Comparison of ENCODE assay signal across 12 cellular contexts in genomic region chr1:147292012-147292411, GRCh38. TPM values are rescaled to one million over a fixed set of nuclear protein-coding genes. Genes with fewer than 3 reads are reported as not detected.
DNase-seq lines count a peak whose midpoint lies in the region; ATAC-seq, FAIRE-seq and TF ChIP-seq lines count a peak whose summit lies in the region.
"Had no signal": no experiment of that assay in that cellular context is flagged by ENCODE, and none has a peak within 500 bp of the region (broad histone marks: within the 10 kb centered on the region; RNA-seq: fewer than 3 reads in every experiment).

No MANE protein-coding gene starts in this region.

- no peaks in the 10 kb centered on the region for H3K9me3 ChIP-seq in left lung
- no peaks in the 10 kb centered on the region for H3K9me3 ChIP-seq in kidney (ENCODE audit: control insufficient read depth in 1 of 2, low read length in 2 of 2)
- no peaks in the 10 kb centered on the region for H3K9me3 ChIP-seq in thyroid gland

- DNase-seq in AG09319 (ENCODE audit: extremely low read depth, low read depth), result peak; percentile 23
- peak; percentile 25 for DNase-seq in HPDE6-E6E7 (ENCODE audit: extremely low spot score)
- peak; percentile 63 for DNase-seq in brain microvascular endothelial cell
- DNase-seq in left lung, result no peak
- DNase-seq in kidney, result no peak
- DNase-seq in thyroid gland, result no peak
- DNase-seq: activated naive CD8-positive, alpha-beta T cell treated with anti-CD3 and anti-CD28 coated beads, Interleukin-2, amount 10 ng/mL, durations not matched to agents 7 days and 5 days; DMS153; NCI-H2107 had no signal

- TF ChIP-seq CTCF in AG09319 (IDR thresholded peaks at IDR 0.05; ENCODE audit: low read depth, low read length) (no peak), brain microvascular endothelial cell (IDR thresholded peaks at IDR 0.05; ENCODE audit: low read depth, low read length, missing control alignments) (no peak), left lung (IDR thresholded peaks at IDR 0.05) (no peak), kidney (IDR thresholded peaks at IDR 0.05; ENCODE audit: borderline replicate concordance, extremely low read depth, insufficient read depth) (no peak), thyroid gland (IDR thresholded peaks at IDR 0.05) (no peak)

- H3K27ac ChIP-seq in brain microvascular endothelial cell (peak overlapping the region; percentile 99), left lung (no peak overlapping the region), kidney (ENCODE audit: low read depth in 2 of 2, low read length in 2 of 2) (no peak overlapping the region), thyroid gland (no peak overlapping the region)

- WGBS in thyroid gland, 2 donors, result 89 to 96% methylated on average over 4 of the region's 4 CpGs

- TF ChIP-seq POLR2A in thyroid gland (IDR thresholded peaks at IDR 0.05), result no peak

- intact Hi-C loops in left lung (cut with DNase I), result no loop called here
- intact Hi-C loops in kidney (cut with DNase I), result no loop called here
- intact Hi-C loops in thyroid gland (cut with DNase I), result no loop called here

- no peak for FAIRE-seq in kidney (lab: Jason Lieb, UNC)
- FAIRE-seq: frontal cortex had no signal

- no peaks in the 10 kb centered on the region for H3K4me1 ChIP-seq in left lung
- no peaks in the 10 kb centered on the region for H3K4me1 ChIP-seq in kidney (ENCODE audit: control insufficient read depth in 1 of 2, insufficient read depth in 1 of 2, low read depth in 1 of 2, low read length in 2 of 2)
- no peaks in the 10 kb centered on the region for H3K4me1 ChIP-seq in thyroid gland

- H3K9ac ChIP-seq in kidney (ENCODE audit: low read length in 2 of 2), result no peak overlapping the region

- H3K36me3 ChIP-seq in brain microvascular endothelial cell (replicated peaks), result peaks cover 45% of the 10 kb centered on the region
- peaks cover 0 to 98% of the 10 kb centered on the region in 2 donors for H3K36me3 ChIP-seq in left lung
- H3K36me3 ChIP-seq in kidney (ENCODE audit: control insufficient read depth in 1 of 2, insufficient read depth in 2 of 2, low read length in 2 of 2), result peaks cover 39 to 40% of the 10 kb centered on the region in 2 donors
- H3K36me3 ChIP-seq in thyroid gland, result peaks cover 19 to 43% of the 10 kb centered on the region in 2 donors

- no peak overlapping the region for H3K4me3 ChIP-seq in brain microvascular endothelial cell (ENCODE audit: low read depth, low read length)
- no peak overlapping the region for H3K4me3 ChIP-seq in left lung
- H3K4me3 ChIP-seq in kidney (ENCODE audit: low read length in 2 of 2), result no peak overlapping the region
- H3K4me3 ChIP-seq in thyroid gland (replicated peaks in 1 of 3), result no peak overlapping the region

- no peaks in the 10 kb centered on the region for H3K27me3 ChIP-seq in brain microvascular endothelial cell (replicated peaks)
- H3K27me3 ChIP-seq in left lung, result no peaks in the 10 kb centered on the region
- no peaks in the 10 kb centered on the region for H3K27me3 ChIP-seq in thyroid gland

- peak; percentile 36 for ATAC-seq in left lung
- no peak for ATAC-seq in GM21515 (IDR thresholded peaks at IDR 0.05; ENCODE audit: unreplicated experiment)
- no peak for ATAC-seq in HG02885 (IDR thresholded peaks at IDR 0.05; ENCODE audit: poor library complexity, unreplicated experiment)

- in situ Hi-C loops in brain microvascular endothelial cell (cut with HindIII; ENCODE audit: low pct_ligation_motif_present, low sequenced_read_pairs), result no loop called here

RNA-seq across cellular contexts. Expression of gene CHD1L, which starts 49.5 kb away (rescaled TPM):
- total RNA-seq in left lung (10 to 100 TPM; 36.2 to 40.3 TPM), kidney (27.7 TPM), thyroid gland (10 to 100 TPM; 16.5 to 22.2 (median 17.3) TPM)
- 15.2 TPM for polyA plus RNA-seq in kidney (ENCODE audit: insufficient read depth, low read depth, low replicate concordance)

Comparison
In these comparisons a context has a peak if more than half of its experiments do, and no peak if none do; other contexts are left out.
1. DNase-seq: peak in AG09319 (single experiment), HPDE6-E6E7 (single experiment) and brain microvascular endothelial cell (single experiment); none in left lung (0 of 2), kidney (single experiment) and thyroid gland (0 of 2).